9 cellular contexts compared by ENCODE assay signal in the genomic region with DNA sequence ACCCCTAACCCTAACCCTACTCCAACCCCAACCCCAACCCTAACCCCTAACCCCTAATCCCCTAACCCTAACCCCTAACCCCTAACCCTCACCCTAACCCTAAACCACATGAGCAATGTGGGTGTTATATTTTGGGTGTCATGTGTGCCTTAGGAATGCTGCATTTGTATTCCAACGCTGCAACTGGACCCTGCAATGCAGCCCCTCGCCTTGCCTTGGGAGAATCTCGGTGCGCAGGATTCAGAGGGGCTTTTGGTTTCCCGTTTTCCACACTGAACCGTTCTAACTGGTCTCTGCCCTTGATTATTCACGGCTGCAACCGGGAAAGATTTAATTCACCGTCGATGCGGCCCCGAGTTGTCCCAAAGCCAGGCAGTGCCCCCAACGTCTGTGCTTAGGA. TPM values are rescaled to one million over a fixed set of nuclear protein-coding genes. Genes with fewer than 3 reads are reported as not detected.
DNase-seq lines count a peak whose midpoint lies in the region; ATAC-seq and TF ChIP-seq lines count a peak whose summit lies in the region.
"Not testable (repeated sequence)": the region's sequence is repeated elsewhere in the genome, so short reads cannot be mapped to it uniquely, and the experiment has no call there.
"Had no signal": no experiment of that assay in that cellular context is flagged by ENCODE, and none has a peak within 500 bp of the region (broad histone marks: within the 10 kb centered on the region; RNA-seq: fewer than 3 reads in every experiment).

No MANE protein-coding gene starts in this region.

- H3K23me2 ChIP-seq in H9 (ENCODE audit: insufficient read length, low read depth, low read length, poor library complexity, severe bottlenecking), result not testable (repeated sequence)

- H4K20me1 ChIP-seq in H9 (ENCODE audit: control insufficient read depth, insufficient read depth, insufficient read length); OCI-LY7 (ENCODE audit: insufficient read depth, low read length): not testable (repeated sequence)

- not testable (repeated sequence) for H3K4me1 Mint-ChIP-seq in H9; activated naive CD4-positive, alpha-beta T cell treated with anti-CD3 and anti-CD28 coated beads, Interleukin-2, amount 10 ng/mL, durations not matched to agents 7 days and 5 days; nephron

- H3K27me3 ChIP-seq in BJ (ENCODE audit: control insufficient read depth, insufficient read depth, low read length); H9 (ENCODE audit: insufficient read depth, low read length); thoracic aorta (replicated peaks; ENCODE audit: insufficient read depth): not testable (repeated sequence)

- peaks cover 11 to 22% of the 10 kb centered on the region in 2 experiments for H3K9me3 Mint-ChIP-seq in H9
- not testable (repeated sequence) for H3K9me3 Mint-ChIP-seq in activated naive CD4-positive, alpha-beta T cell treated with anti-CD3 and anti-CD28 coated beads, Interleukin-2, amount 10 ng/mL, durations not matched to agents 7 days and 5 days; nephron

- not testable (repeated sequence) for H2BK20ac ChIP-seq in H9 (ENCODE audit: low read depth, low read length, poor library complexity, severe bottlenecking)

- not testable (repeated sequence) for H2AK5ac ChIP-seq in H9 (ENCODE audit: insufficient read length, low read length)

- not testable (repeated sequence) for H3K56ac ChIP-seq in H9 (ENCODE audit: insufficient read length, low read depth, low read length)

- TF ChIP-seq CTCF in BJ (IDR thresholded peaks at IDR 0.05; ENCODE audit: insufficient read depth, low read depth, low read length); H9 (conservative IDR thresholded peaks at IDR 0.05); OCI-LY7 (conservative IDR thresholded peaks at IDR 0.05; ENCODE audit: low read length); cardiac fibroblast (IDR thresholded peaks at IDR 0.05; ENCODE audit: low read depth, low read length); fibroblast of villous mesenchyme (IDR thresholded peaks at IDR 0.05; ENCODE audit: insufficient read depth, low read depth, low read length); nephron (IDR thresholded peaks at IDR 0.05; ENCODE audit: unreplicated experiment in 3 of 3); thoracic aorta (IDR thresholded peaks at IDR 0.05): not testable (repeated sequence)

- H3K18ac ChIP-seq in H9 (ENCODE audit: insufficient read length, low read depth, low read length), result not testable (repeated sequence)

- not testable (repeated sequence) for H3K23ac ChIP-seq in H9 (ENCODE audit: insufficient read length, low read depth, low read length)

- CTCF ChIA-PET in BJ (lab: Yijun Ruan, JAX); OCI-LY7 (lab: Charles Lee; ENCODE audit: unreplicated experiment); activated naive CD4-positive, alpha-beta T cell treated with anti-CD3 and anti-CD28 coated beads, Interleukin-2, amount 10 ng/mL, durations not matched to agents 7 days and 5 days (lab: Charles Lee): not testable (repeated sequence)

- H3K36me3 ChIP-seq in BJ (ENCODE audit: control insufficient read depth, insufficient read depth, low read length); OCI-LY7 (ENCODE audit: insufficient read depth, low read length); thoracic aorta: not testable (repeated sequence)

- DNase-seq in BJ (ENCODE audit: low read depth); H9; OCI-LY7 (ENCODE audit: low spot score); cardiac fibroblast (ENCODE audit: low read depth in 2 of 2); fibroblast of villous mesenchyme (ENCODE audit: low read depth); thoracic aorta (ENCODE audit: low spot score): not testable (repeated sequence)
- peak; percentile 23 for DNase-seq in activated naive CD4-positive, alpha-beta T cell treated with anti-CD3 and anti-CD28 coated beads, Interleukin-2, amount 10 ng/mL, durations not matched to agents 7 days and 5 days

- not testable (repeated sequence) for H4K5ac ChIP-seq in H9 (ENCODE audit: insufficient read length, low read depth, low read length)

- not testable (repeated sequence) for H3K36me3 Mint-ChIP-seq in H9 (ENCODE audit: insufficient read depth in 1 of 3, low read depth in 3 of 3); activated naive CD4-positive, alpha-beta T cell treated with anti-CD3 and anti-CD28 coated beads, Interleukin-2, amount 10 ng/mL, durations not matched to agents 7 days and 5 days; nephron (ENCODE audit: low read depth)

- H3K27ac ChIP-seq in H9 (ENCODE audit: insufficient read length, low read depth, low read length); OCI-LY7 (ENCODE audit: low read depth, low read length, poor library complexity, severe bottlenecking); thoracic aorta: not testable (repeated sequence)

- BruUV-seq in OCI-LY7 (replicated peaks; lab: Mats Ljungman, UMichigan), result not testable (repeated sequence)

- H3K9me2 ChIP-seq in OCI-LY7 (ENCODE audit: insufficient read depth, low read length), result not testable (repeated sequence)

- H3K4ac ChIP-seq in H9 (ENCODE audit: low read depth, low read length), result not testable (repeated sequence)

- intact Hi-C loops in OCI-LY7 (cut with micrococcal nuclease; ENCODE audit: unreplicated experiment), result not testable (repeated sequence)

- not testable (repeated sequence) for H3K79me1 ChIP-seq in H9 (ENCODE audit: insufficient read depth, low read depth, low read length, poor library complexity, severe bottlenecking)

- not testable (repeated sequence) for ATAC-seq in thoracic aorta (ENCODE audit: insufficient number of reproducible peaks, low FRiP score, low read depth)

- H3K4me3 ChIP-seq in BJ (ENCODE audit: low read depth, low read length) (peak overlapping the region; percentile 34), OCI-LY7 (ENCODE audit: low read depth, low read length, poor library complexity, severe bottlenecking) (peak overlapping the region; percentile 49), cardiac fibroblast (replicated peaks in 1 of 2; ENCODE audit: low read depth in 2 of 2, low read length in 2 of 2) (peak overlapping the region; percentile 23 to 33), fibroblast of villous mesenchyme (ENCODE audit: low read depth, low read length) (peak overlapping the region; percentile 56), thoracic aorta (peak overlapping the region; percentile 29)

- no CpG with 5 or more reads among the region's 13 CpGs for WGBS in H9 (ENCODE audit: extremely low coverage, insufficient read length, low lambda C conversion rate)

- not testable (repeated sequence) for H2BK120ac ChIP-seq in H9 (ENCODE audit: low read depth, low read length, poor library complexity, severe bottlenecking)

- H3K4me1 ChIP-seq in H9 (ENCODE audit: insufficient read depth, low read length); OCI-LY7 (ENCODE audit: insufficient read depth, low read length, poor library complexity, severe bottlenecking); thoracic aorta (ENCODE audit: control insufficient read depth in 1 of 2, low read depth in 2 of 2): not testable (repeated sequence)

- not testable (repeated sequence) for H3T11ph ChIP-seq in H9 (ENCODE audit: low read length)

- not testable (repeated sequence) for H3K9ac ChIP-seq in H9 (ENCODE audit: extremely low read depth, insufficient read length, low read length)

- not testable (repeated sequence) for H3K27ac Mint-ChIP-seq in H9; activated naive CD4-positive, alpha-beta T cell treated with anti-CD3 and anti-CD28 coated beads, Interleukin-2, amount 10 ng/mL, durations not matched to agents 7 days and 5 days; nephron

- not testable (repeated sequence) for H4K8ac ChIP-seq in H9 (replicated peaks; ENCODE audit: insufficient read length, low read depth, low read length)

- not testable (repeated sequence) for H2BK12ac ChIP-seq in H9 (ENCODE audit: insufficient read length, low read depth, low read length)

- not testable (repeated sequence) for H3K27me3 Mint-ChIP-seq in H9 (ENCODE audit: low read depth); activated naive CD4-positive, alpha-beta T cell treated with anti-CD3 and anti-CD28 coated beads, Interleukin-2, amount 10 ng/mL, durations not matched to agents 7 days and 5 days; nephron (ENCODE audit: low read depth)

- not testable (repeated sequence) for H3K4me2 ChIP-seq in H9 (ENCODE audit: insufficient read depth, insufficient read length, low read length); OCI-LY7 (ENCODE audit: low read length)

- H3K14ac ChIP-seq in H9 (ENCODE audit: insufficient read depth, low read length), result not testable (repeated sequence)

- H3K79me2 ChIP-seq in H9 (ENCODE audit: insufficient read depth, low read length); OCI-LY7 (ENCODE audit: insufficient read depth, low read depth, low read length): not testable (repeated sequence)

- not testable (repeated sequence) for H2BK15ac ChIP-seq in H9 (ENCODE audit: low read depth, low read length)

- H3K4me3 Mint-ChIP-seq in H9 (peak overlapping the region; percentile 52 to 74), nephron (peak overlapping the region in 2 of 3 experiments; percentile 53 to 62)
- peak overlapping the region; percentile 54 for H3K4me3 Mint-ChIP-seq in activated naive CD4-positive, alpha-beta T cell treated with anti-CD3 and anti-CD28 coated beads, Interleukin-2, amount 10 ng/mL, durations not matched to agents 7 days and 5 days

- POLR2A ChIA-PET in BJ (lab: Charles Lee); OCI-LY7 (lab: Charles Lee): not testable (repeated sequence)

- H3K9me3 ChIP-seq in H9 (ENCODE audit: control insufficient read depth, low read depth, low read length); OCI-LY7 (ENCODE audit: low read length); thoracic aorta: not testable (repeated sequence)

- H4K91ac ChIP-seq in H9 (ENCODE audit: insufficient read length, low read depth, low read length), result not testable (repeated sequence)

- H2BK5ac ChIP-seq in H9 (ENCODE audit: insufficient read length, low read length), result not testable (repeated sequence)

- not testable (repeated sequence) for H2AFZ ChIP-seq in H9 (ENCODE audit: low read length); OCI-LY7 (ENCODE audit: low read length)

RNA-seq across cellular contexts. Expression of gene PLPP2, which starts 45.3 kb away (rescaled TPM):
- polyA plus RNA-seq in BJ (2011; rRNA removed), result 3.8 and 6.7 TPM in 2 replicates
- polyA minus RNA-seq in BJ (2011; rRNA and poly(A)+ RNA removed), result 4.7 and 6.5 TPM in 2 replicates
- 143 and 152 TPM in 2 replicates for total RNA-seq in H9 (2021)
- total RNA-seq in OCI-LY7 (2014; rRNA removed; shearing (Covaris generic)), result 0.03 and 0.05 TPM in 2 replicates
- total RNA-seq in OCI-LY7 (2022), result 0.50 and 0.80 TPM in 2 replicates
- 9.9 and 12.2 TPM in 2 replicates for total RNA-seq in fibroblast of villous mesenchyme
- total RNA-seq in thoracic aorta, result 1 to 10 TPM in 1 of 2 donors, under 1 TPM in 1; 0.56 to 1.6 TPM
- total RNA-seq: T-helper 2 cell treated with Interferon-gamma antibody and Interleukin-4, amounts not matched to agents 100 ng/mL and 5 ng/mL, for 36 hours had no signal

Comparison
In these comparisons a context has a peak if more than half of its experiments do, and no peak if none do; other contexts are left out.
1. RNA of gene PLPP2, which starts 45.3 kb away (total RNA-seq): 143 to 152 TPM in H9; 9.9 to 12.2 TPM in fibroblast of villous mesenchyme, 0.56 to 1.6 TPM in thoracic aorta and 0.03 to 0.80 TPM in OCI-LY7; every median in the first group is over 10 times any median in the second.
2. Peak in every context shown above with its lines, with median percentiles within 50 percentile points of each other: H3K4me3 ChIP-seq and H3K4me3 Mint-ChIP-seq.